ENCODE assay signal across 8 cellular contexts in genomic region chr16:70289229-70290098, GRCh38. TPM values are rescaled to one million over a fixed set of nuclear protein-coding genes. Genes with fewer than 3 reads are reported as not detected.
DNase-seq lines count a peak whose midpoint lies in the region; ATAC-seq, FAIRE-seq and TF ChIP-seq lines count a peak whose summit lies in the region.

Gene AARS1 (minus strand): TSS chr16:70289506. CDS start chr16:70282763, 6,743 bp downstream.

- peak within 1 kb of the TSS; percentile 62 to 71 for H3K4me2 ChIP-seq in H1 (ENCODE audit: insufficient read depth in 1 of 2, low read depth in 2 of 2, low read length in 2 of 2)
- peak within 1 kb of the TSS; percentile 71 for H3K4me2 ChIP-seq in mesenchymal stem cell (ENCODE audit: low read length, poor library complexity, severe bottlenecking)

- H4K91ac ChIP-seq in H1 (replicated peaks; ENCODE audit: insufficient read length, low read length) = peak within 1 kb of the TSS; percentile 96
- H4K91ac ChIP-seq in mesenchymal stem cell (ENCODE audit: low read length) = peak within 1 kb of the TSS; percentile 98

- peak within 1 kb of the TSS; percentile 98; the same call in 1 of the 2 replicates for H4K8ac ChIP-seq in H1 (ENCODE audit: extremely low read depth, insufficient read depth, low read length)
- peak within 1 kb of the TSS; percentile 91 for H4K8ac ChIP-seq in mesenchymal stem cell (ENCODE audit: low read length)

- peak within 1 kb of the TSS; percentile 77 for H2AK5ac ChIP-seq in H1 (ENCODE audit: low read depth, low read length)
- H2AK5ac ChIP-seq in mesenchymal stem cell (ENCODE audit: low read length, severe bottlenecking) = peak within 1 kb of the TSS; percentile 83

- H3K23me2 ChIP-seq in H1 (ENCODE audit: low read depth, low read length) = peaks cover 2% of the 10 kb centered on the region; the same call in 1 of the 2 replicates

- H3K36me3 ChIP-seq in H1 (ENCODE audit: control insufficient read depth in 2 of 4, insufficient read depth in 4 of 4, low read length in 3 of 4) (peaks cover 5 to 24% (median 13%) of the 10 kb centered on the region in 4 experiments; a peak in 6 of 8 replicates), mesenchymal stem cell (ENCODE audit: control insufficient read depth in 1 of 2, insufficient read depth in 2 of 2, low read depth in 1 of 2, low read length in 2 of 2) (peaks cover 8 to 12% of the 10 kb centered on the region in 2 experiments)

- H3K18ac ChIP-seq in H1 (ENCODE audit: extremely low read depth, low read length) (peak within 1 kb of the TSS; percentile 99), mesenchymal stem cell (ENCODE audit: low read depth in 1 of 2, low read length in 2 of 2) (peak within 1 kb of the TSS; percentile 82 to 93)

- H2BK5ac ChIP-seq in H1 (ENCODE audit: low read depth, low read length) = peak within 1 kb of the TSS; percentile 97
- peak within 1 kb of the TSS; percentile 89 for H2BK5ac ChIP-seq in mesenchymal stem cell (ENCODE audit: low read depth, low read length, poor library complexity, severe bottlenecking)

- no peak for TF ChIP-seq CTCF in H1 (IDR thresholded peaks at IDR 0.05; ENCODE audit: control extremely low read depth in 1 of 3, insufficient read depth in 1 of 3, low read depth in 1 of 3, low read length in 3 of 3)

- DNase-seq in COLO668 (lab: John Stamatoyannopoulos, UW; ENCODE audit: unreplicated experiment) (peak; percentile 98), HT1080 (ENCODE audit: low read depth) (peak; percentile 99), NOMO-1 treated with DMSO at 0.1 percent for 48 hours (lab: John Stamatoyannopoulos, UW; ENCODE audit: unreplicated experiment) (peak; percentile 97), H1 (ENCODE audit: low read depth in 1 of 2, low spot score in 2 of 2) (peak; percentile 96 to 98), mesenchymal stem cell (peak; percentile 100)
- peak; percentile 68 to 86 (median 83) for DNase-seq in activated CD8-positive, alpha-beta memory T cell treated with anti-CD3 and anti-CD28 coated beads for 48 hours (ENCODE audit: low read depth in 2 of 3, low spot score in 2 of 3)
- peak; percentile 87 for DNase-seq in stimulated activated CD8-positive, alpha-beta memory T cell treated with anti-CD3 and anti-CD28 coated beads, Interleukin-12 subunit alpha, Interleukin-12 subunit beta, amount 100 ng/mL, for 4 hours (ENCODE audit: low read depth)

- POLR2A ChIA-PET in H1 (lab: Charles Lee; ENCODE audit: partially characterized antibody) = interaction anchor here (0.6 to 24.1 kb wide), 17 partner anchors 9 to 544 kb away, joined by 3 to 414 read pairs (median 6); partner anchors contain the start of genes DDX19A, DDX19B and EXOSC6

- no peak for FAIRE-seq in H1 (lab: Jason Lieb, UNC)

- 0 out of 2 replicates have a peak, but pooled peaks cover 7% of the 10 kb centered on the region for H3K79me1 ChIP-seq in H1 (ENCODE audit: low read depth, low read length)
- H3K79me1 ChIP-seq in mesenchymal stem cell (replicated peaks; ENCODE audit: low read length, poor library complexity, severe bottlenecking) = peaks cover 4% of the 10 kb centered on the region

- H2BK20ac ChIP-seq in H1 (ENCODE audit: low read length) = no peak within 1 kb of the TSS

- H3K9ac ChIP-seq in H1 (replicated peaks in 1 of 4; ENCODE audit: extremely low read depth in 1 of 4, low read depth in 3 of 4, low read length in 3 of 4) = peak within 1 kb of the TSS; percentile 97 to 99 (median 98)
- peak within 1 kb of the TSS; percentile 99 for H3K9ac ChIP-seq in mesenchymal stem cell (ENCODE audit: low read length)

- H2BK120ac ChIP-seq in H1 (replicated peaks; ENCODE audit: low read depth, low read length) = peak within 1 kb of the TSS; percentile 77
- H2BK120ac ChIP-seq in mesenchymal stem cell (ENCODE audit: low read depth, low read length) = peak within 1 kb of the TSS; percentile 93

- H3K56ac ChIP-seq in H1 (replicated peaks; ENCODE audit: insufficient read length, low read depth, low read length) = peak within 1 kb of the TSS; percentile 96

- H2AFZ ChIP-seq in H1 (ENCODE audit: low read length) (peak within 1 kb of the TSS; percentile 97), mesenchymal stem cell (ENCODE audit: low read depth, low read length) (peak within 1 kb of the TSS; percentile 27)

- H4K20me1 ChIP-seq in H1 (replicated peaks in 1 of 2; ENCODE audit: control insufficient read depth in 1 of 2, insufficient read depth in 2 of 2, low read length in 2 of 2) = peaks cover 2 to 5% of the 10 kb centered on the region in 2 experiments

- H2BK12ac ChIP-seq in H1 (ENCODE audit: low read depth, low read length) (peak within 1 kb of the TSS; percentile 93; the same call in 1 of the 2 replicates), mesenchymal stem cell (ENCODE audit: low read length in 2 of 2) (peak within 1 kb of the TSS in 1 of 2 experiments; percentile 12)

- CTCF ChIA-PET in H1 (lab: Charles Lee; ENCODE audit: partially characterized antibody) = interaction anchor here (0.9 to 1.2 kb wide), 4 partner anchors 9 to 271 kb away, joined by 3 to 5 read pairs (median 3); partner anchors contain the start of gene DDX19B

- peak within 1 kb of the TSS; percentile 91 for H4K5ac ChIP-seq in H1 (ENCODE audit: insufficient read length, low read depth, low read length)

- peak; percentile 97 for TF ChIP-seq POLR2A in H1 (IDR thresholded peaks at IDR 0.05; ENCODE audit: control extremely low read depth in 1 of 2, low read depth in 2 of 2, low read length in 2 of 2)

- H3K14ac ChIP-seq in H1 (ENCODE audit: insufficient read length) (no peak within 1 kb of the TSS), mesenchymal stem cell (ENCODE audit: low read length in 2 of 2) (peak within 1 kb of the TSS; percentile 62 to 96)

- H3K27me3 ChIP-seq in H1 (replicated peaks in 1 of 4; ENCODE audit: control insufficient read depth in 3 of 4, extremely low read depth in 1 of 4, insufficient read depth in 3 of 4, low read length in 3 of 4) (no peaks in the 10 kb centered on the region), mesenchymal stem cell (ENCODE audit: control insufficient read depth in 1 of 2, insufficient read depth in 1 of 2, low read length in 2 of 2) (no peaks in the 10 kb centered on the region)

- ATAC-seq in GM21360 (IDR thresholded peaks at IDR 0.05; ENCODE audit: unreplicated experiment) = peak; percentile 96

- TF ChIP-seq RAD21 in H1 (IDR thresholded peaks at IDR 0.05 in 1 of 2, conservative IDR thresholded peaks at IDR 0.05 in 1 of 2; ENCODE audit: low read depth in 2 of 2, low read length in 2 of 2) = no peak

- peaks cover 15 to 44% of the 10 kb centered on the region in 2 experiments for H3K79me2 ChIP-seq in H1 (ENCODE audit: control insufficient read depth in 1 of 2, insufficient read depth in 2 of 2, low read length in 2 of 2)

- H3K27ac ChIP-seq in H1 (ENCODE audit: low read depth, low read length) (peak within 1 kb of the TSS; percentile 97), mesenchymal stem cell (ENCODE audit: low read length, poor library complexity, severe bottlenecking) (peak within 1 kb of the TSS; percentile 96)

- TF ChIP-seq EP300 in H1 (IDR thresholded peaks at IDR 0.05; ENCODE audit: borderline replicate concordance in 1 of 2, low read depth in 2 of 2, low read length in 2 of 2) = peak in 1 of 2 experiments; percentile 43; a peak in 1 of 3 replicates

- H3K23ac ChIP-seq in H1 (ENCODE audit: insufficient read length) (no peak within 1 kb of the TSS), mesenchymal stem cell (ENCODE audit: low read length in 2 of 2) (peak within 1 kb of the TSS in 1 of 2 experiments; percentile 94)

- H3K9me3 ChIP-seq in H1 (ENCODE audit: insufficient read depth in 2 of 2, low read depth in 1 of 2, low read length in 1 of 2) = no peaks in the 10 kb centered on the region; a peak in 1 of 4 replicates
- H3K9me3 ChIP-seq in mesenchymal stem cell (ENCODE audit: control insufficient read depth, low read length) = no peaks in the 10 kb centered on the region

- H3K4me3 ChIP-seq in H1 (ENCODE audit: extremely low read depth in 1 of 4, insufficient read depth in 2 of 4, low read depth in 3 of 4, low read length in 4 of 4) (peak within 1 kb of the TSS; percentile 84 to 96 (median 92)), mesenchymal stem cell (ENCODE audit: insufficient read depth in 1 of 2, low read depth in 1 of 2, low read length in 2 of 2) (peak within 1 kb of the TSS; percentile 90 to 94)

- 5% methylated on average over 50 of the region's 53 CpGs; no CpG with 5 or more reads in 1 of the 2 experiments for WGBS in H1 (ENCODE audit: extremely low coverage in 1 of 2, insufficient coverage in 1 of 2, insufficient read length in 1 of 2, insufficient replicate concordance in 2 of 2, low coverage in 1 of 2, low lambda C conversion rate in 2 of 2, missing lambda C conversion rate in 1 of 2), 2 experiments
- 3% methylated on average over 38 of the region's 53 CpGs for WGBS in mesenchymal stem cell

- H3K4ac ChIP-seq in H1 (replicated peaks; ENCODE audit: insufficient read length, low read depth, low read length) = peak within 1 kb of the TSS; percentile 81
- peak within 1 kb of the TSS; percentile 84 to 95 for H3K4ac ChIP-seq in mesenchymal stem cell (ENCODE audit: low read depth in 1 of 2, low read length in 2 of 2)

- H2BK15ac ChIP-seq in H1 (ENCODE audit: low read length) (no peak within 1 kb of the TSS), mesenchymal stem cell (ENCODE audit: low read depth, poor library complexity, severe bottlenecking) (peak within 1 kb of the TSS; percentile 99)

- H3K4me1 ChIP-seq in H1 (replicated peaks in 1 of 4; ENCODE audit: control insufficient read depth in 3 of 4, insufficient read depth in 4 of 4, low read length in 3 of 4) = peaks cover 0 to 3% (median 0%) of the 10 kb centered on the region in 4 experiments; a peak in 3 of 7 replicates
- peaks cover 4% of the 10 kb centered on the region for H3K4me1 ChIP-seq in mesenchymal stem cell (ENCODE audit: control insufficient read depth, insufficient read depth, low read depth, low read length)

TF ChIP-seq in H1, 55 proteins besides CTCF, POLR2A, EP300 and RAD21 (continues in another document):
- TF ChIP-seq SRF (IDR thresholded peaks at IDR 0.05; ENCODE audit: low read depth, low read length) (no peak), FOSL1 (IDR thresholded peaks at IDR 0.05; ENCODE audit: insufficient read depth, low read depth, low read length) (no peak), KDM5A (IDR thresholded peaks at IDR 0.05; ENCODE audit: low read length) (no peak)

RNA-seq across cellular contexts. Expression of gene AARS1, which starts in this region (rescaled TPM):
- 85.5 and 87.5 TPM in 2 replicates for total RNA-seq in HT1080 (2014; rRNA removed; shearing (Covaris generic))
- 152 and 163 TPM in 2 replicates for polyA plus RNA-seq in HT1080 (2015; cell fraction: cytosol; rRNA removed)
- 409 and 416 TPM in 2 replicates for polyA plus RNA-seq in HT1080 (2015; cell fraction: nucleus; rRNA removed)
- 231 and 235 TPM in 2 replicates for total RNA-seq in H1 (2021; fragmentation: NEBNext Ultra II Directional; extraction: Animal tissue kit (Norgen Biotek cat#: 25700))
- polyA plus RNA-seq in H1 (2011; rRNA removed) = 130 and 164 TPM in 2 replicates
- 244 TPM for polyA plus RNA-seq in H1 (2011; cell fraction: cytosol; rRNA removed)
- polyA plus RNA-seq in H1 (2011; cell fraction: nucleus; rRNA removed) = 347 TPM
- 193 to 234 TPM (median 226 TPM) in 4 replicates for polyA plus RNA-seq in H1 (2012, experiment 1 of 2)
- polyA plus RNA-seq in H1 (2012, experiment 2 of 2) = 90.4 TPM
- 92.4 TPM for polyA plus RNA-seq in H1 (2013, experiment 1 of 2)
- 88.3 TPM for polyA plus RNA-seq in H1 (2013, experiment 2 of 2)
- 256 and 302 TPM in 2 replicates for polyA minus RNA-seq in H1 (2011; rRNA and poly(A)+ RNA removed)
- polyA minus RNA-seq in H1 (2011; cell fraction: cytosol; rRNA and poly(A)+ RNA removed) = 155 TPM
- 111 TPM for polyA minus RNA-seq in H1 (2011; cell fraction: nucleus; rRNA and poly(A)+ RNA removed)
- 59.5 TPM for polyA plus RNA-seq in mesenchymal stem cell (2013, experiment 1 of 2)
- polyA plus RNA-seq in mesenchymal stem cell (2013, experiment 2 of 2) = 57.0 TPM

Comparison
In these comparisons a context has a peak if more than half of its experiments do, and no peak if none do; other contexts are left out.
1. Peak in every context shown above with its lines: DNase-seq, ATAC-seq, H3K4me3 ChIP-seq and H3K27ac ChIP-seq.